Comparison of ENCODE assay signal across 8 cellular contexts in genomic region chr11:34916014-34916809, GRCh38. TPM values are rescaled to one million over a fixed set of nuclear protein-coding genes. Genes with fewer than 3 reads are reported as not detected.
A peak's percentile ranks its signal among the peaks of the same experiment; 100 is the strongest.
DNase-seq lines count a peak whose midpoint lies in the region; ATAC-seq and TF ChIP-seq lines count a peak whose summit lies in the region.

A gene with protein sequence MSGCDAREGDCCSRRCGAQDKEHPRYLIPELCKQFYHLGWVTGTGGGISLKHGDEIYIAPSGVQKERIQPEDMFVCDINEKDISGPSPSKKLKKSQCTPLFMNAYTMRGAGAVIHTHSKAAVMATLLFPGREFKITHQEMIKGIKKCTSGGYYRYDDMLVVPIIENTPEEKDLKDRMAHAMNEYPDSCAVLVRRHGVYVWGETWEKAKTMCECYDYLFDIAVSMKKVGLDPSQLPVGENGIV (minus strand): TSS chr11:34916379. CDS start chr11:34916284, 95 bp downstream.
Gene PDHX, plus strand, starts transcription at chr11:34916618. Its CDS starts 38 bp downstream, at chr11:34916656.

- BruUV-seq in PC-3 (replicated peaks; lab: Mats Ljungman, UMichigan), result no TSS peak

- ATAC-seq in GM21717 (IDR thresholded peaks at IDR 0.05; ENCODE audit: unreplicated experiment) (peak; percentile 93), PC-3 (peak; percentile 91), mucosa of descending colon (peak; percentile 96)

- H3K27ac ChIP-seq in PC-3 (ENCODE audit: low read length) (peak within 1 kb of the TSS; percentile 80), epithelial cell of prostate (peak within 1 kb of the TSS; percentile 93)

- no peaks in the 10 kb centered on the region for H3K9me2 ChIP-seq in PC-3 (replicated peaks; ENCODE audit: low read length)

- H3K4me1 ChIP-seq in PC-3 (ENCODE audit: insufficient read depth, low read length) (peaks cover 19% of the 10 kb centered on the region), mucosa of descending colon (ENCODE audit: low read depth) (peaks cover 15% of the 10 kb centered on the region)

- H3K9ac ChIP-seq in PC-3 (ENCODE audit: low read length), result peak within 1 kb of the TSS; percentile 96

- peak within 1 kb of the TSS; percentile 97 for H2AFZ ChIP-seq in PC-3 (ENCODE audit: low read length)

- H3F3A ChIP-seq in PC-3 (ENCODE audit: low read length, unreplicated experiment), result no peaks in the 10 kb centered on the region

- no peaks in the 10 kb centered on the region for H3K27me3 ChIP-seq in PC-3 (ENCODE audit: low read length)

- H4K20me1 ChIP-seq in PC-3 (ENCODE audit: low read length), result no peaks in the 10 kb centered on the region

- H3K4me3 ChIP-seq in Jurkat, Clone E6-1 (ENCODE audit: low read length), result peak within 1 kb of the TSS; percentile 61
- H3K4me3 ChIP-seq in PC-3 (ENCODE audit: low read length), result peak within 1 kb of the TSS; percentile 96
- peak within 1 kb of the TSS; percentile 50 for H3K4me3 ChIP-seq in mucosa of descending colon

- CTCF ChIA-PET in PC-3 (lab: Charles Lee), result interaction anchor here (0.6 kb wide), 1 partner anchor 486 kb away, joined by 3 read pairs; no protein-coding TSS in a partner anchor

- peaks cover 3% of the 10 kb centered on the region; the same call in 1 of the 2 replicates for H3K36me3 ChIP-seq in PC-3 (ENCODE audit: low read depth, low read length)
- H3K36me3 ChIP-seq in mucosa of descending colon (ENCODE audit: low read depth), result no peaks in the 10 kb centered on the region

- H3K9me3 ChIP-seq in PC-3 (ENCODE audit: low read length) (no peaks in the 10 kb centered on the region), mucosa of descending colon (no peaks in the 10 kb centered on the region)

- TF ChIP-seq CTCF in PC-3 (conservative IDR thresholded peaks at IDR 0.05; ENCODE audit: low read depth, low read length), result no peak
- TF ChIP-seq CTCF in mucosa of descending colon (IDR thresholded peaks at IDR 0.05), result no peak

- POLR2A ChIA-PET in PC-3 (lab: Charles Lee; ENCODE audit: unreplicated experiment), result interaction anchor here (0.6 kb wide), 2 partner anchors 250 to 460 kb away, joined by 4 read pairs; no protein-coding TSS in a partner anchor

- intact Hi-C loops in PC-3 (cut with micrococcal nuclease), result loop anchor here (1.0 kb wide), 1 partner anchor 159 kb away; no protein-coding TSS in a partner anchor
- intact Hi-C loops in mucosa of descending colon (cut with DNase I, micrococcal nuclease), result no loop called here

- DNase-seq in DMS53 (lab: John Stamatoyannopoulos, UW), result peak; percentile 98
- peak; percentile 91 for DNase-seq in Jurkat, Clone E6-1 (ENCODE audit: low read depth, low spot score)
- peak; percentile 98 for DNase-seq in PC-3
- peak; percentile 97 for DNase-seq in activated T-cell treated with anti-CD3 and anti-CD28 coated beads for 48 hours (ENCODE audit: low read depth)
- peak; percentile 93 for DNase-seq in epithelial cell of prostate (ENCODE audit: low read depth, low spot score)
- peak; percentile 99 to 100 (median 100) for DNase-seq in mucosa of descending colon
- DNase-seq in stimulated activated CD8-positive, alpha-beta memory T cell treated with anti-CD3 and anti-CD28 coated beads, Interleukin-4, amount 100 ng/mL, for 1 hour (ENCODE audit: low read depth in 2 of 2, low spot score in 1 of 2), result peak; percentile 84 to 91

- H3K79me2 ChIP-seq in PC-3 (ENCODE audit: low read length), result peaks cover 79% of the 10 kb centered on the region

- peak within 1 kb of the TSS; percentile 96 for H3K4me2 ChIP-seq in PC-3 (ENCODE audit: low read length)

RNA-seq across cellular contexts. Expression of the first gene that starts in this region (rescaled TPM):
- 77.9 TPM for polyA plus RNA-seq in Jurkat, Clone E6-1 (2012; ENCODE audit: insufficient read depth, insufficient read length)
- total RNA-seq in PC-3 (2014; rRNA removed) (30.5 and 35.3 TPM in 2 replicates), mucosa of descending colon (10 to 100 TPM; 22.7 to 59.4 (median 44.9) TPM)

RNA-seq across cellular contexts. Expression of gene PDHX, which starts in this region (rescaled TPM):
- 30.1 TPM for polyA plus RNA-seq in Jurkat, Clone E6-1 (2012; ENCODE audit: insufficient read depth, insufficient read length)
- 20.3 and 22.7 TPM in 2 replicates for total RNA-seq in PC-3 (2014; rRNA removed)
- 10 to 100 TPM; 39.4 to 44.3 (median 42.1) TPM for total RNA-seq in mucosa of descending colon

Comparison
In these comparisons a context has a peak if more than half of its experiments do, and no peak if none do; other contexts are left out.
1. Peak in every context shown above with its lines: DNase-seq, ATAC-seq, H3K4me3 ChIP-seq and H3K27ac ChIP-seq.